ENCODE assay signal across 27 cellular contexts in genomic region chr9:22922222-22922621, GRCh38.
"Had no signal": no experiment of that assay in that cellular context is flagged by ENCODE, and none has a peak within 500 bp of the region (broad histone marks: within the 10 kb centered on the region; RNA-seq: fewer than 3 reads in every experiment).

No MANE protein-coding gene starts in this region.

- H3K9me3 ChIP-seq: gastrocnemius medialis, left lung, lower lobe of right lung, suprapubic skin, tibial artery, upper lobe of right lung had no signal

- DNase-seq: activated B cell treated with CpG ODN at 0.5 μM for 24 hours; activated CD4-positive, alpha-beta T cell treated with anti-CD3 and anti-CD28 coated beads, Interleukin-2, amount 50 U/mL, for 1 hour; activated CD8-positive, alpha-beta T cell treated with anti-CD3 and anti-CD28 coated beads for 36 hours; activated T-cell treated with anti-CD3 and anti-CD28 coated beads, Interleukin-2, amount 50 U/mL, for 48 hours; anterior cingulate cortex; dermis blood vessel endothelial cell; effector CD4-positive, alpha-beta T cell; gastrocnemius medialis; glutamatergic neuron; left lung; lower lobe of right lung; mesenchymal stem cell; posterior cingulate gyrus; right cardiac atrium; stimulated activated CD4-positive, alpha-beta T cell treated with anti-CD3 and anti-CD28 coated beads, Interleukin-15, amount 100 ng/mL, for 24 hours; stimulated activated CD4-positive, alpha-beta T cell treated with anti-CD3 and anti-CD28 coated beads, Interleukin-2, amount 100 ng/mL, for 24 hours; stimulated activated naive B cell treated with anti-CD40 and anti-IgM and Interleukin-4, amounts not matched to agents 10 μg/mL and 1 μg/mL and 100 μg/mL, for 72 hours; T1000; tibial artery; upper lobe of right lung had no signal

- H3K4me3 Mint-ChIP-seq: activated B cell treated with CpG ODN at 0.5 μM for 24 hours; activated CD8-positive, alpha-beta T cell treated with anti-CD3 and anti-CD28 coated beads for 36 hours; natural killer cell treated with Interleukin-12 subunit alpha and Interleukin-12 subunit beta and Interleukin-15 and Interleukin-18, amount 100 ng/mL, for 72 hours; stimulated activated naive B cell treated with anti-CD40 and anti-IgM and Interleukin-4, amounts not matched to agents 10 μg/mL and 1 μg/mL and 100 μg/mL, for 72 hours had no signal

- H3K27me3 Mint-ChIP-seq: activated B cell treated with CpG ODN at 0.5 μM for 24 hours; activated CD8-positive, alpha-beta T cell treated with anti-CD3 and anti-CD28 coated beads for 36 hours; natural killer cell treated with Interleukin-12 subunit alpha and Interleukin-12 subunit beta and Interleukin-15 and Interleukin-18, amount 100 ng/mL, for 72 hours; stimulated activated naive B cell treated with anti-CD40 and anti-IgM and Interleukin-4, amounts not matched to agents 10 μg/mL and 1 μg/mL and 100 μg/mL, for 72 hours had no signal

- H3K4me1 ChIP-seq: gastrocnemius medialis, left lung, lower lobe of right lung, suprapubic skin, tibial artery, upper lobe of right lung had no signal

- H3K27ac ChIP-seq: epithelial cell of prostate, gastrocnemius medialis, left lung, lower lobe of right lung, suprapubic skin, tibial artery, upper lobe of right lung had no signal

- FAIRE-seq: colon, islet of Langerhans had no signal

- H3K27ac Mint-ChIP-seq: activated B cell treated with CpG ODN at 0.5 μM for 24 hours; activated CD8-positive, alpha-beta T cell treated with anti-CD3 and anti-CD28 coated beads for 36 hours; activated naive CD4-positive, alpha-beta T cell treated with anti-CD3 and anti-CD28 coated beads, Interleukin-2, amount 50 U/mL, for 72 hours; activated T-helper 2 cell treated with anti-CD3 and anti-CD28 coated beads, Interferon-gamma antibody, Interleukin-2, Interleukin-4, amounts not matched to agents 10 μg/mL and 5 μg/mL and 100 μg/mL, durations not matched to agents 14 hours and 24 hours and 36 hours; natural killer cell treated with Interleukin-12 subunit alpha and Interleukin-12 subunit beta and Interleukin-15 and Interleukin-18, amount 100 ng/mL, for 72 hours; stimulated activated naive B cell treated with anti-CD40 and anti-IgM and Interleukin-4, amounts not matched to agents 10 μg/mL and 1 μg/mL and 100 μg/mL, for 72 hours had no signal

- ATAC-seq: activated CD8-positive, alpha-beta T cell treated with anti-CD3 and anti-CD28 coated beads for 36 hours; activated naive CD4-positive, alpha-beta T cell treated with anti-CD3 and anti-CD28 coated beads, Interleukin-2, amount 50 U/mL, for 72 hours; gastrocnemius medialis; left lung; lower lobe of right lung; natural killer cell treated with Interleukin-12 subunit alpha and Interleukin-12 subunit beta and Interleukin-15 and Interleukin-18, amount 100 ng/mL, for 72 hours; right cardiac atrium; stimulated activated naive B cell treated with anti-CD40 and anti-IgM and Interleukin-4, amounts not matched to agents 10 μg/mL and 1 μg/mL and 100 μg/mL, for 72 hours; upper lobe of right lung had no signal

- H3K4me3 ChIP-seq: gastrocnemius medialis, left lung, lower lobe of right lung, suprapubic skin, tibial artery, upper lobe of right lung had no signal

- H3K27me3 ChIP-seq: gastrocnemius medialis, left lung, suprapubic skin, tibial artery, upper lobe of right lung had no signal

- H3K4me1 Mint-ChIP-seq: activated B cell treated with CpG ODN at 0.5 μM for 24 hours; stimulated activated naive B cell treated with anti-CD40 and anti-IgM and Interleukin-4, amounts not matched to agents 10 μg/mL and 1 μg/mL and 100 μg/mL, for 72 hours had no signal

- H3K36me3 ChIP-seq: gastrocnemius medialis, left lung, lower lobe of right lung, suprapubic skin, tibial artery, upper lobe of right lung had no signal

- H3K36me3 Mint-ChIP-seq: activated naive CD4-positive, alpha-beta T cell treated with anti-CD3 and anti-CD28 coated beads, Interleukin-2, amount 50 U/mL, for 72 hours; natural killer cell treated with Interleukin-12 subunit alpha and Interleukin-12 subunit beta and Interleukin-15 and Interleukin-18, amount 100 ng/mL, for 72 hours; stimulated activated naive B cell treated with anti-CD40 and anti-IgM and Interleukin-4, amounts not matched to agents 10 μg/mL and 1 μg/mL and 100 μg/mL, for 72 hours had no signal
